1 cellular context compared by ENCODE assay signal in genomic region chr4:2788101-2788500, GRCh38.
TF ChIP-seq lines count a peak whose summit lies in the region.

No MANE protein-coding gene starts in this region.

TF ChIP-seq in GM12878, 131 proteins besides CTCF, POLR2A, EP300 and RAD21:
- TF ChIP-seq WRNIP1 (IDR thresholded peaks at IDR 0.05; ENCODE audit: borderline replicate concordance, low read depth, low read length) (no peak), ZZZ3 (IDR thresholded peaks at IDR 0.05; ENCODE audit: control insufficient read depth, insufficient read length, low read depth) (no peak), HDGF (IDR thresholded peaks at IDR 0.05) (no peak), DPF2 (IDR thresholded peaks at IDR 0.05) (no peak), JUND (IDR thresholded peaks at IDR 0.05; ENCODE audit: low read depth, low read length) (no peak)
- TF ChIP-seq, protein P1, sequence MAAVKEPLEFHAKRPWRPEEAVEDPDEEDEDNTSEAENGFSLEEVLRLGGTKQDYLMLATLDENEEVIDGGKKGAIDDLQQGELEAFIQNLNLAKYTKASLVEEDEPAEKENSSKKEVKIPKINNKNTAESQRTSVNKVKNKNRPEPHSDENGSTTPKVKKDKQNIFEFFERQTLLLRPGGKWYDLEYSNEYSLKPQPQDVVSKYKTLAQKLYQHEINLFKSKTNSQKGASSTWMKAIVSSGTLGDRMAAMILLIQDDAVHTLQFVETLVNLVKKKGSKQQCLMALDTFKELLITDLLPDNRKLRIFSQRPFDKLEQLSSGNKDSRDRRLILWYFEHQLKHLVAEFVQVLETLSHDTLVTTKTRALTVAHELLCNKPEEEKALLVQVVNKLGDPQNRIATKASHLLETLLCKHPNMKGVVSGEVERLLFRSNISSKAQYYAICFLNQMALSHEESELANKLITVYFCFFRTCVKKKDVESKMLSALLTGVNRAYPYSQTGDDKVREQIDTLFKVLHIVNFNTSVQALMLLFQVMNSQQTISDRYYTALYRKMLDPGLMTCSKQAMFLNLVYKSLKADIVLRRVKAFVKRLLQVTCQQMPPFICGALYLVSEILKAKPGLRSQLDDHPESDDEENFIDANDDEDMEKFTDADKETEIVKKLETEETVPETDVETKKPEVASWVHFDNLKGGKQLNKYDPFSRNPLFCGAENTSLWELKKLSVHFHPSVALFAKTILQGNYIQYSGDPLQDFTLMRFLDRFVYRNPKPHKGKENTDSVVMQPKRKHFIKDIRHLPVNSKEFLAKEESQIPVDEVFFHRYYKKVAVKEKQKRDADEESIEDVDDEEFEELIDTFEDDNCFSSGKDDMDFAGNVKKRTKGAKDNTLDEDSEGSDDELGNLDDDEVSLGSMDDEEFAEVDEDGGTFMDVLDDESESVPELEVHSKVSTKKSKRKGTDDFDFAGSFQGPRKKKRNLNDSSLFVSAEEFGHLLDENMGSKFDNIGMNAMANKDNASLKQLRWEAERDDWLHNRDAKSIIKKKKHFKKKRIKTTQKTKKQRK (IDR thresholded peaks at IDR 0.05; ENCODE audit: low read depth, low read length) = no peak
